ENCODE assay signal across 1 cellular context in genomic region chr17:41781404-41782110, GRCh38.
TF ChIP-seq lines count a peak whose summit lies in the region.

No MANE protein-coding gene starts in this region.

TF ChIP-seq in WTC11, 78 proteins besides CTCF, POLR2A, EP300 and RAD21 (continued from another document):
- TF ChIP-seq ZMAT4 (CRISPR knock-in tag; IDR thresholded peaks at IDR 0.05) (no peak), ZNF416 (CRISPR knock-in tag; IDR thresholded peaks at IDR 0.05) (no peak), CREM (CRISPR knock-in tag; IDR thresholded peaks at IDR 0.05) (no peak), ZNF138 (CRISPR knock-in tag; conservative IDR thresholded peaks at IDR 0.05) (no peak), ESRRA (CRISPR knock-in tag; IDR thresholded peaks at IDR 0.05; ENCODE audit: borderline replicate concordance) (no peak), NR3C1 (CRISPR knock-in tag; conservative IDR thresholded peaks at IDR 0.05; ENCODE audit: low read depth) (no peak), RELA (CRISPR knock-in tag; IDR thresholded peaks at IDR 0.05; ENCODE audit: borderline replicate concordance) (no peak), EMX1 (CRISPR knock-in tag; IDR thresholded peaks at IDR 0.05) (no peak), IRF1 (CRISPR knock-in tag; IDR thresholded peaks at IDR 0.05) (no peak), JUN (CRISPR knock-in tag; IDR thresholded peaks at IDR 0.05) (no peak), ZNF512 (CRISPR knock-in tag; IDR thresholded peaks at IDR 0.05; ENCODE audit: borderline replicate concordance) (no peak)
TF ChIP-seq in WTC11: peak in this region for 0.
